In the genomic region with DNA sequence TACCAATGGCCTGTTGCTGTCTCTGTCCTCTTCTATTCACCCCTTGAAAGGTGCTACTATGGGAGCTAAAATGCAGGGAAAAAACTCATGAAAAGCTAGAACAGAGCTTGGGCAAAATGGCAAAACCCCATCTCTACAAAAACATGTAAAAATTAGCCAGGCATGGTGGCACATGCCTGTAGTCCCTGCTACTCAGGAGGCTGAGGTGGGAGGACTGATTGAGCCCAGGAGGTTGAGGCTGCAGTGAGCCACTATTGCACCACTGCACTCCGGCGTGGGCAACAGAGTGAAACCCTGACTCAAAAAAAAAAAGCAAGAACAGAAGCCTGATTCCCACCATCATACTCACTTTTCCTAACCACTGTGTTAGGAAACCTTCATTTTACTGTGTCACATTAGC, we compare ENCODE assay signal across 15 cellular contexts. TPM values are rescaled to one million over a fixed set of nuclear protein-coding genes. Genes with fewer than 3 reads are reported as not detected.
DNase-seq lines count a peak whose midpoint lies in the region; ATAC-seq and TF ChIP-seq lines count a peak whose summit lies in the region.
"Had no signal": no experiment of that assay in that cellular context is flagged by ENCODE, and none has a peak within 500 bp of the region (broad histone marks: within the 10 kb centered on the region; RNA-seq: fewer than 3 reads in every experiment).

No MANE protein-coding gene starts in this region.

- CTCF ChIA-PET in PC-9 (lab: Charles Lee) = interaction anchor here (0.5 to 1.5 kb wide), 2 partner anchors 108 to 137 kb away, joined by 4 to 6 read pairs; no protein-coding TSS in a partner anchor

- no peak overlapping the region for H3K18ac ChIP-seq in H9 (ENCODE audit: insufficient read length, low read depth, low read length)

- no peak overlapping the region for H3K23ac ChIP-seq in H9 (ENCODE audit: insufficient read length, low read depth, low read length)

- H2BK120ac ChIP-seq in H9 (ENCODE audit: low read depth, low read length, poor library complexity, severe bottlenecking) = no peak overlapping the region

- no peak overlapping the region for H2BK20ac ChIP-seq in H9 (ENCODE audit: low read depth, low read length, poor library complexity, severe bottlenecking)

- no peaks in the 10 kb centered on the region for H3K27me3 ChIP-seq in PC-9 (ENCODE audit: insufficient read depth, low read depth)
- H3K27me3 ChIP-seq in esophagus squamous epithelium = no peaks in the 10 kb centered on the region
- H3K27me3 ChIP-seq in H9 (ENCODE audit: insufficient read depth, low read length) = no peaks in the 10 kb centered on the region; the same call in 1 of the 2 replicates
- H3K27me3 ChIP-seq: uterus had no signal

- no peak for TF ChIP-seq POLR2A in esophagus squamous epithelium (IDR thresholded peaks at IDR 0.05)

- TF ChIP-seq CTCF in 22Rv1 (IDR thresholded peaks at IDR 0.05) (no peak), PC-9 (conservative IDR thresholded peaks at IDR 0.05) (no peak), esophagus squamous epithelium (IDR thresholded peaks at IDR 0.05) (no peak), osteocyte (IDR thresholded peaks at IDR 0.05) (no peak), H9 (conservative IDR thresholded peaks at IDR 0.05) (no peak)

- H2BK15ac ChIP-seq in H9 (ENCODE audit: low read depth, low read length) = no peak overlapping the region

- H4K8ac ChIP-seq in H9 (replicated peaks; ENCODE audit: insufficient read length, low read depth, low read length) = no peak overlapping the region

- H3K23me2 ChIP-seq in H9 (ENCODE audit: insufficient read length, low read depth, low read length, poor library complexity, severe bottlenecking) = no peaks in the 10 kb centered on the region

- H3K27ac ChIP-seq in 22Rv1 (peak overlapping the region; percentile 85), PC-9 (peak overlapping the region; percentile 34), esophagus squamous epithelium (peak overlapping the region in 3 of 4 donors; percentile 77 to 81 (median 79)), H9 (ENCODE audit: insufficient read length, low read depth, low read length) (no peak overlapping the region)

- H4K20me1 ChIP-seq in PC-9 (ENCODE audit: insufficient read depth) = peaks cover 13% of the 10 kb centered on the region; the same call in 1 of the 2 replicates
- no peaks in the 10 kb centered on the region for H4K20me1 ChIP-seq in H9 (ENCODE audit: control insufficient read depth, insufficient read depth, insufficient read length)

- H3F3A ChIP-seq in PC-9 (ENCODE audit: insufficient read depth, low read depth) = peaks cover 32% of the 10 kb centered on the region; the same call in 1 of the 2 replicates

- peaks cover 12% of the 10 kb centered on the region for H3K79me1 ChIP-seq in H9 (ENCODE audit: insufficient read depth, low read depth, low read length, poor library complexity, severe bottlenecking)

- no peak overlapping the region for H3T11ph ChIP-seq in H9 (ENCODE audit: low read length)

- H3K27ac Mint-ChIP-seq in osteocyte (ENCODE audit: unreplicated experiment) (peak overlapping the region; percentile 73), H9 (peak overlapping the region in 1 of 3 experiments; percentile 80; a peak in 1 of 7 replicates)

- DNase-seq in PC-9 = no peak
- no peak for DNase-seq in esophagus squamous epithelium (lab: John Stamatoyannopoulos, UW)
- DNase-seq in osteocyte (ENCODE audit: extremely low spot score, unreplicated experiment) = no peak
- DNase-seq in H9 = no peak
- no peak for DNase-seq in HuH-7 (ENCODE audit: low spot score)
- DNase-seq: activated CD4-positive, alpha-beta T cell treated with anti-CD3 and anti-CD28 coated beads for 4 hours; head of caudate nucleus; NCI-H2227 treated with DMSO at 0.1 percent for 48 hours; stimulated activated CD4-positive, alpha-beta T cell treated with anti-CD3 and anti-CD28 coated beads, Interleukin-15, amount 100 ng/mL, for 24 hours; T-helper 1 cell had no signal

- WGBS in esophagus squamous epithelium, 2 donors = 89 to 96% methylated on average over 2 of the region's 2 CpGs
- WGBS in H9 (ENCODE audit: extremely low coverage, insufficient read length, low lambda C conversion rate) = no CpG with 5 or more reads among the region's 2 CpGs

- no peak overlapping the region for H4K91ac ChIP-seq in H9 (ENCODE audit: insufficient read length, low read depth, low read length)

- H3K27me3 Mint-ChIP-seq in osteocyte (ENCODE audit: unreplicated experiment) (no peaks in the 10 kb centered on the region), H9 (ENCODE audit: low read depth) (no peaks in the 10 kb centered on the region)
- H3K27me3 Mint-ChIP-seq: brain had no signal

- H3K4me3 ChIP-seq in PC-9 = no peak overlapping the region
- H3K4me3 ChIP-seq in esophagus squamous epithelium = no peak overlapping the region
- H3K4me3 ChIP-seq: uterus had no signal

- H2AK5ac ChIP-seq in H9 (ENCODE audit: insufficient read length, low read length) = no peak overlapping the region

- H2BK12ac ChIP-seq in H9 (ENCODE audit: insufficient read length, low read depth, low read length) = no peak overlapping the region

- H4K5ac ChIP-seq in H9 (ENCODE audit: insufficient read length, low read depth, low read length) = no peak overlapping the region

- H3K9me3 Mint-ChIP-seq in osteocyte (ENCODE audit: unreplicated experiment) (no peaks in the 10 kb centered on the region), H9 (no peaks in the 10 kb centered on the region; a peak in 1 of 5 replicates)

- intact Hi-C loops in PC-9 (cut with micrococcal nuclease; ENCODE audit: unreplicated experiment) = no loop called here
- intact Hi-C loops in esophagus squamous epithelium (cut with DNase I) = no loop called here

- H3K79me2 ChIP-seq in PC-9 (ENCODE audit: low read depth) = peaks cover 57% of the 10 kb centered on the region
- H3K79me2 ChIP-seq in H9 (ENCODE audit: insufficient read depth, low read length) = peaks cover 10% of the 10 kb centered on the region; the same call in 1 of the 2 replicates

- no peak overlapping the region for H2BK5ac ChIP-seq in H9 (ENCODE audit: insufficient read length, low read length)

- H3K4me1 Mint-ChIP-seq in osteocyte (ENCODE audit: unreplicated experiment) = peaks cover 69% of the 10 kb centered on the region
- H3K4me1 Mint-ChIP-seq in H9 = peaks cover 31 to 36% of the 10 kb centered on the region in 2 experiments

- H3K9me2 ChIP-seq in PC-9 (ENCODE audit: insufficient read depth) = no peaks in the 10 kb centered on the region

- H3K36me3 ChIP-seq in PC-9 (ENCODE audit: low read depth) = no peaks in the 10 kb centered on the region
- peaks cover 0 to 3% (median 0%) of the 10 kb centered on the region in 3 donors for H3K36me3 ChIP-seq in esophagus squamous epithelium
- H3K36me3 ChIP-seq: uterus had no signal

- no peak overlapping the region for H3K56ac ChIP-seq in H9 (ENCODE audit: insufficient read length, low read depth, low read length)

- H3K14ac ChIP-seq in H9 (ENCODE audit: insufficient read depth, low read length) = no peak overlapping the region

- no peak overlapping the region for H3K9ac ChIP-seq in H9 (ENCODE audit: extremely low read depth, insufficient read length, low read length)

- no peak overlapping the region for H3K4ac ChIP-seq in H9 (ENCODE audit: low read depth, low read length)

- no peaks in the 10 kb centered on the region for H3K36me3 Mint-ChIP-seq in osteocyte (ENCODE audit: unreplicated experiment)
- peaks cover 12 to 15% (median 13%) of the 10 kb centered on the region in 3 experiments; a peak in 6 of 7 replicates for H3K36me3 Mint-ChIP-seq in H9 (ENCODE audit: insufficient read depth in 1 of 3, low read depth in 3 of 3)

- H3K4me2 ChIP-seq in PC-9 = 0 out of 2 replicates have a peak overlapping the region, but pooled peaks have one; percentile 40
- H3K4me2 ChIP-seq in H9 (ENCODE audit: insufficient read depth, insufficient read length, low read length) = no peak overlapping the region

- ATAC-seq in HG02571 (IDR thresholded peaks at IDR 0.05; ENCODE audit: unreplicated experiment) (no peak), HG03025 (IDR thresholded peaks at IDR 0.05; ENCODE audit: low FRiP score, unreplicated experiment) (no peak)

- H2AFZ ChIP-seq in PC-9 (no peak overlapping the region), H9 (ENCODE audit: low read length) (no peak overlapping the region)

- H3K4me1 ChIP-seq in PC-9 (replicated peaks; ENCODE audit: insufficient read depth) (peaks cover 37% of the 10 kb centered on the region), esophagus squamous epithelium (peaks cover 18 to 80% (median 20%) of the 10 kb centered on the region in 3 donors), H9 (ENCODE audit: insufficient read depth, low read length) (no peaks in the 10 kb centered on the region; the same call in 1 of the 2 replicates)

- H3K4me3 Mint-ChIP-seq in osteocyte (ENCODE audit: unreplicated experiment) = no peak overlapping the region
- no peak overlapping the region for H3K4me3 Mint-ChIP-seq in H9

- no peaks in the 10 kb centered on the region for H3K9me3 ChIP-seq in PC-9 (ENCODE audit: insufficient read depth, low read depth)
- no peaks in the 10 kb centered on the region for H3K9me3 ChIP-seq in esophagus squamous epithelium
- no peaks in the 10 kb centered on the region for H3K9me3 ChIP-seq in H9 (ENCODE audit: control insufficient read depth, low read depth, low read length)
- H3K9me3 ChIP-seq: uterus had no signal

- POLR2A ChIA-PET in PC-9 (lab: Charles Lee; ENCODE audit: unreplicated experiment) = no interaction called here

- no TSS peak for BruUV-seq in PC-9 (replicated peaks; lab: Mats Ljungman, UMichigan)

RNA-seq across cellular contexts. Expression of a gene that starts 1.9 kb away (rescaled TPM):
- 157 and 187 TPM in 2 replicates for total RNA-seq in PC-9 (2021)
- total RNA-seq in esophagus squamous epithelium = 100 to 1,000 TPM in 1 of 4 donors, 10 to 100 TPM in 3; 62.1 to 110 (median 80.3) TPM
- 275 and 295 TPM in 2 replicates for total RNA-seq in osteocyte
- total RNA-seq in H9 (2021) = 138 and 140 TPM in 2 replicates
